ENCODE assay signal across 9 cellular contexts in the genomic region with DNA sequence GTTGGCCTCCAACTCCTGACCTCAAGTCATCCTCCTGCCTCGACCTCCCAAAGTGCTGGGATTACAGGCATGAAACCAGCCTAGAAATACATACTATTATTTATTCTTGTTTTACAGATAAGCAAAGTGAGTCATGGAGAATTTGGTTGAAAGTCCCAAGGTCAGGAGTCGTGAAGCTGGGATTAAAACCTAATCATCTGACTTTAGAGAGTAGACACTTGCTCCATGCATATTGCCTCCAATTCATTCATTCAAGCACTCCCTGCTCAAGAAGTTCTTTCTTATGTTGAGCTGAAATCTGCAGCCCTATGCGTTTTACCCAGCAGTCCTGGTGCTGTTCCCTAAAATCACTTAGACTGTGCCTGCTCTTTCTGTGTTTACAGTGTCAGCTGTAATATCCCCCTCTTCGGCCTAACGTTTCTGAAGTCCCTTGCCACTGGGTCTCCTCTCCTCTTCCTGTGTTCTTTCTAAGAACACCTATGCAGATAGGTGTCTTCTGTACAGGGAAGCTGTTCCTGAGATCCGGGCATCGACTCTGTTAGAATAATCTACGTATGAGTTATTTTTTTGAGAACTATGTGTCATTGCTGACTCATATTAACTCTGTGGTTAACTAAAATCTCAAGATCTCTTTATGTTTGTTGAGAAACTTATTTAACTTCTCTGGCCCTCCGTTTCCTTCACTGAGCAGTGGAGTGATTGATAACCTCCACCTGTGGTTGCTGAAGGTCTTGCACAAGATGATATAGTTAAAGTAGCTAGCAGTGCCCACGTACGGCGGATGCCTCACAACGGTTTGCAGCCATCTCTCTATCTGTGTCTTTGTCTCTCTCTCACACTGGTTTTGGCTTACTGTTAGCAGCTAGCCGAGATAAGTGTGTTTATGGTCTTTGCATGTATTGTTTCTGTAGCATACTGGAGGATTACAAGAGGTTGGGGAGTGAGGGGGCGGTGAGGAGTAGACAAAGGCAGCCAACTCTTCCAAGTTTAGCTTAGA. TPM values are rescaled to one million over a fixed set of nuclear protein-coding genes. Genes with fewer than 3 reads are reported as not detected.
DNase-seq lines count a peak whose midpoint lies in the region; ATAC-seq, FAIRE-seq and TF ChIP-seq lines count a peak whose summit lies in the region.
"Had no signal": no experiment of that assay in that cellular context is flagged by ENCODE, and none has a peak within 500 bp of the region (broad histone marks: within the 10 kb centered on the region; RNA-seq: fewer than 3 reads in every experiment).

No MANE protein-coding gene starts in this region.

- DNase-seq in HTR-8/SVneo (ENCODE audit: insufficient read length, low spot score) = peak; percentile 38
- DNase-seq in activated CD4-positive, alpha-beta T cell treated with anti-CD3 and anti-CD28 coated beads for 48 hours = peak; percentile 79
- DNase-seq in dermis blood vessel endothelial cell = peak; percentile 59
- DNase-seq in smooth muscle cell (lab: John Stamatoyannopoulos, UW; ENCODE audit: unreplicated experiment) = no peak
- no peak for DNase-seq in kidney
- DNase-seq in NCI-H774 (lab: John Stamatoyannopoulos, UW) = no peak

- no peak for FAIRE-seq in HTR-8/SVneo (lab: Jason Lieb, UNC)
- no peak for FAIRE-seq in kidney (lab: Jason Lieb, UNC)
- FAIRE-seq: G401.6 had no signal

- TF ChIP-seq CTCF in smooth muscle cell (IDR thresholded peaks at IDR 0.05; ENCODE audit: borderline replicate concordance, insufficient read depth, poor library complexity, severe bottlenecking) = no peak
- no peak for TF ChIP-seq CTCF in kidney (IDR thresholded peaks at IDR 0.05; ENCODE audit: borderline replicate concordance, extremely low read depth, insufficient read depth)

- H3K4me3 ChIP-seq in ACC112 (ENCODE audit: low read depth, low read length) = peak overlapping the region; percentile 30
- peak overlapping the region; percentile 2 for H3K4me3 ChIP-seq in smooth muscle cell
- no peak overlapping the region for H3K4me3 ChIP-seq in kidney (ENCODE audit: low read length in 2 of 2)

- intact Hi-C loops in kidney (cut with DNase I) = no loop called here

- no peaks in the 10 kb centered on the region for H3K9me3 ChIP-seq in smooth muscle cell (replicated peaks; ENCODE audit: low read depth)
- no peaks in the 10 kb centered on the region for H3K9me3 ChIP-seq in kidney (ENCODE audit: control insufficient read depth in 1 of 2, low read length in 2 of 2)

- H3K4me2 ChIP-seq in smooth muscle cell = peak overlapping the region; percentile 82

- no peaks in the 10 kb centered on the region for H3K36me3 ChIP-seq in ACC112 (ENCODE audit: insufficient read depth, low read length)
- no peaks in the 10 kb centered on the region for H3K36me3 ChIP-seq in smooth muscle cell (ENCODE audit: low read depth)
- H3K36me3 ChIP-seq in kidney (ENCODE audit: control insufficient read depth in 1 of 2, insufficient read depth in 2 of 2, low read length in 2 of 2) = no peaks in the 10 kb centered on the region

- H3F3A ChIP-seq in smooth muscle cell (ENCODE audit: low read depth) = peaks cover 24% of the 10 kb centered on the region

- H3K27ac ChIP-seq in ACC112 (ENCODE audit: low read depth, low read length) (peak overlapping the region; percentile 67), smooth muscle cell (ENCODE audit: low read depth) (peak overlapping the region; percentile 93), kidney (ENCODE audit: low read depth in 2 of 2, low read length in 2 of 2) (no peak overlapping the region)

- peak overlapping the region; percentile 44 for H3K9ac ChIP-seq in smooth muscle cell (ENCODE audit: low read depth)
- H3K9ac ChIP-seq in kidney (ENCODE audit: low read length in 2 of 2) = no peak overlapping the region

- peak overlapping the region; percentile 16 for H2AFZ ChIP-seq in ACC112 (ENCODE audit: low read length, unreplicated experiment)
- H2AFZ ChIP-seq in smooth muscle cell (ENCODE audit: low read depth) = peak overlapping the region; percentile 32

- H3K4me1 ChIP-seq in ACC112 (ENCODE audit: control insufficient read depth, insufficient read depth, low read length, unreplicated experiment) = peaks cover 46% of the 10 kb centered on the region
- peaks cover 32% of the 10 kb centered on the region for H3K4me1 ChIP-seq in smooth muscle cell (ENCODE audit: low read depth)
- H3K4me1 ChIP-seq in kidney (ENCODE audit: control insufficient read depth in 1 of 2, insufficient read depth in 1 of 2, low read depth in 1 of 2, low read length in 2 of 2) = peaks cover 8 to 9% of the 10 kb centered on the region in 2 donors

- WGBS in smooth muscle cell (ENCODE audit: low lambda C conversion rate) = 23% methylated on average over 15 of the region's 15 CpGs

- H3K79me2 ChIP-seq in ACC112 (ENCODE audit: control insufficient read depth, insufficient read depth, low read length, unreplicated experiment) (no peaks in the 10 kb centered on the region), smooth muscle cell (ENCODE audit: low read depth) (no peaks in the 10 kb centered on the region)

- no peaks in the 10 kb centered on the region for H4K20me1 ChIP-seq in smooth muscle cell (ENCODE audit: low read depth)

- H3K27me3 ChIP-seq in ACC112 (ENCODE audit: insufficient read depth, low read length) (no peaks in the 10 kb centered on the region), smooth muscle cell (ENCODE audit: low read depth) (no peaks in the 10 kb centered on the region)

- ATAC-seq in GM19395 (IDR thresholded peaks at IDR 0.05; ENCODE audit: unreplicated experiment) = peak; percentile 42

RNA-seq across cellular contexts. Expression of gene ALOX5AP, which starts 4.6 kb away (rescaled TPM):
- 0.14 and 0.34 TPM in 2 replicates for total RNA-seq in dermis blood vessel endothelial cell
- 2.6 TPM in 1 of 2 replicates, not detected in the other for total RNA-seq in smooth muscle cell
- 0.22 and 0.85 TPM in 2 replicates for polyA plus RNA-seq in smooth muscle cell
- total RNA-seq in kidney = 25.0 TPM
- polyA plus RNA-seq in kidney (ENCODE audit: insufficient read depth, low read depth, low replicate concordance) = 15.4 TPM

Comparison
In these comparisons a context has a peak if more than half of its experiments do, and no peak if none do; other contexts are left out.
1. H3K27ac ChIP-seq: peak in ACC112 (single experiment) and smooth muscle cell (single experiment); none in kidney (0 of 2).
2. H3K4me3 ChIP-seq: peak in ACC112 (single experiment) and smooth muscle cell (single experiment); none in kidney (0 of 2).
3. DNase-seq: peak in HTR-8/SVneo (single experiment), activated CD4-positive, alpha-beta T cell treated with anti-CD3 and anti-CD28 coated beads for 48 hours (single experiment) and dermis blood vessel endothelial cell (single experiment); none in smooth muscle cell (single experiment), kidney (single experiment) and NCI-H774 (single experiment).